In genomic region chr1:184283999-184284398, GRCh38 we compare ENCODE assay signal across 14 cellular contexts.
DNase-seq lines count a peak whose midpoint lies in the region; ATAC-seq and TF ChIP-seq lines count a peak whose summit lies in the region.
"Had no signal": no experiment of that assay in that cellular context is flagged by ENCODE, and none has a peak within 500 bp of the region (broad histone marks: within the 10 kb centered on the region; RNA-seq: fewer than 3 reads in every experiment).

No MANE protein-coding gene starts in this region.

- H3K27me3 Mint-ChIP-seq in nephron (ENCODE audit: low read depth) = no peaks in the 10 kb centered on the region
- H3K27me3 Mint-ChIP-seq in effector memory CD8-positive, alpha-beta T cell = peaks cover 10 to 23% of the 10 kb centered on the region in 2 donors
- H3K27me3 Mint-ChIP-seq: B cell, naive B cell had no signal

- POLR2A ChIA-PET in A673 (lab: Charles Lee; ENCODE audit: low non-redundant PET) = interaction anchor here (0.7 kb wide), 1 partner anchor 25 kb away, joined by 3 read pairs; no protein-coding TSS in a partner anchor

- DNase-seq in A673 (ENCODE audit: low spot score) (peak; percentile 21), M059J (ENCODE audit: low read depth) (peak; percentile 82), fibroblast of pulmonary artery (ENCODE audit: low read depth) (peak; percentile 63), SIG-M5 (lab: John Stamatoyannopoulos, UW) (no peak)
- DNase-seq in effector memory CD8-positive, alpha-beta T cell = no peak
- DNase-seq: naive B cell; NCI-H1092; stimulated activated CD4-positive, alpha-beta T cell treated with anti-CD3 and anti-CD28 coated beads, Interleukin-2, amount 100 ng/mL, for 48 hours; T-helper 2 cell had no signal

- H3K9me3 ChIP-seq in A673 (ENCODE audit: low read depth, low read length, poor library complexity, severe bottlenecking) = no peaks in the 10 kb centered on the region

- H3K27ac Mint-ChIP-seq in nephron = peak overlapping the region; percentile 14 to 55 (median 31)
- no peak overlapping the region for H3K27ac Mint-ChIP-seq in effector memory CD8-positive, alpha-beta T cell
- H3K27ac Mint-ChIP-seq: B cell, naive B cell had no signal

- ATAC-seq in GM19324 (IDR thresholded peaks at IDR 0.05; ENCODE audit: low FRiP score, unreplicated experiment) (no peak), HG02938 (IDR thresholded peaks at IDR 0.05; ENCODE audit: unreplicated experiment) (no peak)
- ATAC-seq in effector memory CD8-positive, alpha-beta T cell (replicated peaks) = no peak

- H3K36me3 ChIP-seq in A673 (ENCODE audit: insufficient read depth, low read length, poor library complexity, severe bottlenecking) = no peaks in the 10 kb centered on the region
- H3K36me3 ChIP-seq: cardiac muscle cell had no signal

- peaks cover 14% of the 10 kb centered on the region for H3K4me1 Mint-ChIP-seq in nephron
- no peaks in the 10 kb centered on the region for H3K4me1 Mint-ChIP-seq in effector memory CD8-positive, alpha-beta T cell (ENCODE audit: low read depth in 2 of 2)
- H3K4me1 Mint-ChIP-seq: B cell, naive B cell had no signal

- H3K9me3 Mint-ChIP-seq in nephron = peaks cover 30% of the 10 kb centered on the region
- peaks cover 0 to 1% of the 10 kb centered on the region in 2 donors for H3K9me3 Mint-ChIP-seq in effector memory CD8-positive, alpha-beta T cell

- no peaks in the 10 kb centered on the region for H3K4me1 ChIP-seq in A673 (ENCODE audit: insufficient read depth, low read length, poor library complexity, severe bottlenecking)

- no peaks in the 10 kb centered on the region for H3K36me3 Mint-ChIP-seq in nephron (ENCODE audit: low read depth)
- no peaks in the 10 kb centered on the region for H3K36me3 Mint-ChIP-seq in effector memory CD8-positive, alpha-beta T cell (ENCODE audit: insufficient read depth)
- H3K36me3 Mint-ChIP-seq: naive B cell had no signal

- H3K27ac ChIP-seq in A673 (ENCODE audit: low read depth, low read length, poor library complexity, severe bottlenecking) = no peak overlapping the region
- H3K27ac ChIP-seq: cardiac muscle cell had no signal

- H3K27me3 ChIP-seq in A673 (replicated peaks; ENCODE audit: insufficient read depth, low read depth, low read length, poor library complexity) = no peaks in the 10 kb centered on the region
- H3K27me3 ChIP-seq: cardiac muscle cell had no signal

- CTCF ChIA-PET in A673 (lab: Charles Lee) = no interaction called here

- no peak overlapping the region for H3K4me3 Mint-ChIP-seq in nephron
- H3K4me3 Mint-ChIP-seq in effector memory CD8-positive, alpha-beta T cell = no peak overlapping the region
- H3K4me3 Mint-ChIP-seq: B cell had no signal

- TF ChIP-seq CTCF in A673 (conservative IDR thresholded peaks at IDR 0.05; ENCODE audit: low read depth, low read length) = no peak
- TF ChIP-seq CTCF in fibroblast of pulmonary artery (IDR thresholded peaks at IDR 0.05; ENCODE audit: low read length, missing control alignments) = no peak
- TF ChIP-seq CTCF in nephron (IDR thresholded peaks at IDR 0.05; ENCODE audit: unreplicated experiment in 3 of 3) = no peak

- intact Hi-C loops in A673 (cut with micrococcal nuclease; ENCODE audit: unreplicated experiment) = no loop called here

- no peak overlapping the region for H3K4me3 ChIP-seq in A673 (ENCODE audit: low read depth, low read length, poor library complexity, severe bottlenecking)
- no peak overlapping the region for H3K4me3 ChIP-seq in fibroblast of pulmonary artery (replicated peaks; ENCODE audit: low read depth, low read length)
- H3K4me3 ChIP-seq: cardiac muscle cell had no signal

- no TSS peak for BruUV-seq in A673 (replicated peaks; lab: Mats Ljungman, UMichigan)

Comparison
In these comparisons a context has a peak if more than half of its experiments do, and no peak if none do; other contexts are left out.
1. DNase-seq: peak in A673 (single experiment), M059J (single experiment) and fibroblast of pulmonary artery (single experiment); none in SIG-M5 (single experiment) and effector memory CD8-positive, alpha-beta T cell (0 of 3).
2. H3K27ac Mint-ChIP-seq: peak in nephron (3 of 3); none in effector memory CD8-positive, alpha-beta T cell (0 of 2).